ENCODE assay signal across 9 cellular contexts in the genomic region with DNA sequence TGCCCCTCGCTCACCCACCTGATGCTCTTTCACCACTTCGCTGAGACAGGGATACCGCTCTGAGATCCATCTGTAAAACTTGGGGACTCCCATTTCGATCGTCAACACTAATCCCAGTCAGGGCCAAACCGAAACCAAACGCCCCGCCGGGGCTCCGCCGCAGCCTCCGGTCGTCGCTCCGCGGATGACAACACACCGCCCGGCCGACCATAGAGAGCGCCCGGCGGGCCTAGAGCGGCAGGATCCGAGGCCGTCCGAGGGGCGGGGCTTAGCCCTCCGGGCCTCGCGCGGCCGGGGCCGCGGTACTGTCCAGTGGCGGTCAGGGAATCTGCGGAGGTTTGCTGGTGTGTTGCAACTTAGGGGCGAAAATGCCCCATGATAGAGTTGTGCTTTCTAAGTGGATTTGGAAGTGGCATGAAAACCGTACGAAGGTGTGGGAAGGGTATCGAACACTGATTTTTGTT. TPM values are rescaled to one million over a fixed set of nuclear protein-coding genes. Genes with fewer than 3 reads are reported as not detected.
DNase-seq lines count a peak whose midpoint lies in the region; ATAC-seq, FAIRE-seq and TF ChIP-seq lines count a peak whose summit lies in the region.
"Had no signal": no experiment of that assay in that cellular context is flagged by ENCODE, and none has a peak within 500 bp of the region (broad histone marks: within the 10 kb centered on the region; RNA-seq: fewer than 3 reads in every experiment).

Gene XRN1 (minus strand): TSS at position 186 of the 464 bp plus-strand sequence. CDS start 93 bp downstream, at position 93.

- H2AFZ ChIP-seq in keratinocyte (ENCODE audit: control insufficient read depth, low read length) = peak within 1 kb of the TSS; percentile 97

- TF ChIP-seq POLR2A in GM19099 (IDR thresholded peaks at IDR 0.05; ENCODE audit: extremely low read depth, insufficient read length, low read depth) = peak; percentile 90

- H3K27me3 ChIP-seq in keratinocyte (ENCODE audit: control insufficient read depth, extremely low read depth, insufficient read depth, low read length) = no peaks in the 10 kb centered on the region

- peak within 1 kb of the TSS; percentile 99 for H3K27ac ChIP-seq in keratinocyte (ENCODE audit: control insufficient read depth, insufficient read depth, low read length)

- peaks cover 45% of the 10 kb centered on the region for H3K79me2 ChIP-seq in keratinocyte (ENCODE audit: control insufficient read depth, insufficient read depth, low read length)

- H3K9me3 ChIP-seq in keratinocyte (ENCODE audit: control insufficient read depth, low read depth, low read length) = no peaks in the 10 kb centered on the region

- H3K9me1 ChIP-seq in keratinocyte (ENCODE audit: control insufficient read depth, extremely low read depth, insufficient read depth, low read length) = no peaks in the 10 kb centered on the region

- peaks cover 2 to 3% of the 10 kb centered on the region in 2 experiments for H3K36me3 ChIP-seq in keratinocyte (ENCODE audit: control insufficient read depth in 2 of 2, extremely low read depth in 1 of 2, insufficient read depth in 2 of 2, low read length in 2 of 2)

- DNase-seq in AML-193 (lab: John Stamatoyannopoulos, UW) (peak; percentile 89 to 94), NCI-H510A (lab: John Stamatoyannopoulos, UW) (peak; percentile 73), cerebellar nuclear complex (lab: John Stamatoyannopoulos, UW) (peak; percentile 0 to 50), keratinocyte (ENCODE audit: low read depth, low spot score) (peak; percentile 11)
- peak; percentile 86 for DNase-seq in activated CD4-positive, alpha-beta T cell treated with anti-CD3 and anti-CD28 coated beads for 1 hour
- DNase-seq in stimulated activated CD4-positive, alpha-beta T cell treated with anti-CD3 and anti-CD28 coated beads, Interleukin-12 subunit alpha, Interleukin-12 subunit beta, amount 100 ng/mL, for 48 hours (ENCODE audit: low read depth in 2 of 3, low spot score in 1 of 3) = peak; percentile 89 to 94 (median 94)

- peak within 1 kb of the TSS; percentile 100 for H3K9ac ChIP-seq in keratinocyte (ENCODE audit: control insufficient read depth, extremely low read depth, insufficient read depth, low read length)

- no peaks in the 10 kb centered on the region for H4K20me1 ChIP-seq in keratinocyte (ENCODE audit: control insufficient read depth, extremely low read depth, insufficient read depth, low read length)

- peak; percentile 89 for ATAC-seq in HG03432 (IDR thresholded peaks at IDR 0.05; ENCODE audit: unreplicated experiment)

- H3K4me1 ChIP-seq in keratinocyte (ENCODE audit: control insufficient read depth, extremely low read depth, insufficient read depth, low read length) = peaks cover 11% of the 10 kb centered on the region

- dilution Hi-C loops in keratinocyte (cut with MboI; ENCODE audit: extremely low pct_ligation_motif_present, low sequenced_read_pairs) = no loop called here

- FAIRE-seq in keratinocyte (lab: Jason Lieb, UNC) = peak; percentile 29
- FAIRE-seq: TTC549 had no signal

- peak within 1 kb of the TSS; percentile 92 to 99 (median 96) for H3K4me3 ChIP-seq in keratinocyte (ENCODE audit: control insufficient read depth in 2 of 3, extremely low read depth in 1 of 3, insufficient read depth in 2 of 3, low read depth in 1 of 3, low read length in 3 of 3)

- H3K4me2 ChIP-seq in keratinocyte (ENCODE audit: control insufficient read depth, extremely low read depth, insufficient read depth, low read depth, low read length) = peak within 1 kb of the TSS; percentile 96

- no peak for TF ChIP-seq CTCF in keratinocyte (optimal IDR thresholded peaks at IDR 0.05 in 1 of 3, IDR thresholded peaks at IDR 0.05 in 1 of 3, conservative IDR thresholded peaks at IDR 0.05 in 1 of 3; ENCODE audit: extremely low read depth in 1 of 3, insufficient read depth in 2 of 3, low read length in 3 of 3)

RNA-seq across cellular contexts. Expression of gene XRN1, which starts in this region (rescaled TPM):
- 5.9 to 14.4 TPM (median 11.1 TPM) in 3 replicates for polyA plus RNA-seq in keratinocyte
- polyA plus RNA-seq in keratinocyte (2011; ENCODE audit: low read depth) = 29.5 TPM
- 2.7 and 8.5 TPM in 2 replicates for polyA plus RNA-seq in keratinocyte (2011; cell fraction: cytosol; rRNA removed)
- 20.3 and 30.6 TPM in 2 replicates for polyA plus RNA-seq in keratinocyte (2011; cell fraction: nucleus; rRNA removed)
- 6.0 and 7.4 TPM in 2 replicates for polyA plus RNA-seq in keratinocyte (2012; ENCODE audit: low replicate concordance)
- 21.7 to 43.5 TPM (median 22.2 TPM) in 3 replicates for polyA minus RNA-seq in keratinocyte
- polyA minus RNA-seq in keratinocyte (2011; cell fraction: cytosol; rRNA and poly(A)+ RNA removed) = 11.1 TPM
- 32.4 and 55.3 TPM in 2 replicates for polyA minus RNA-seq in keratinocyte (2011; cell fraction: nucleus; rRNA and poly(A)+ RNA removed)

Comparison
In these comparisons a context has a peak if more than half of its experiments do, and no peak if none do; other contexts are left out.
1. Peak in every context shown above with its lines: DNase-seq, ATAC-seq, H3K4me3 ChIP-seq and H3K27ac ChIP-seq.
2. DNase-seq: peak in every context shown above with its lines; median percentile 94 in stimulated activated CD4-positive, alpha-beta T cell treated with anti-CD3 and anti-CD28 coated beads, Interleukin-12 subunit alpha, Interleukin-12 subunit beta, amount 100 ng/mL, for 48 hours; 92 in AML-193; 86 in activated CD4-positive, alpha-beta T cell treated with anti-CD3 and anti-CD28 coated beads for 1 hour; 73 in NCI-H510A; 25 in cerebellar nuclear complex; 11 in keratinocyte.